Comparison of ENCODE assay signal across 7 cellular contexts in genomic region chr3:53790470-53790869, GRCh38. TPM values are rescaled to one million over a fixed set of nuclear protein-coding genes. Genes with fewer than 3 reads are reported as not detected.
"Had no signal": no experiment of that assay in that cellular context is flagged by ENCODE, and none has a peak within 500 bp of the region (broad histone marks: within the 10 kb centered on the region; RNA-seq: fewer than 3 reads in every experiment).

No MANE protein-coding gene starts in this region.

- H3K27ac Mint-ChIP-seq: IgD-negative memory B cell had no signal

- H3K36me3 Mint-ChIP-seq: IgD-negative memory B cell had no signal

- H3K27ac ChIP-seq: HL-60 had no signal

- H3K4me1 Mint-ChIP-seq: IgD-negative memory B cell had no signal

- H3K4me3 ChIP-seq: K562 had no signal

- H3K4me3 Mint-ChIP-seq: IgD-negative memory B cell had no signal

- H3K9me3 Mint-ChIP-seq: IgD-negative memory B cell had no signal

- DNase-seq: IMR-90, KBM-7 had no signal

- ATAC-seq: HepG2, K562 had no signal

RNA-seq across cellular contexts. Expression of gene CHDH, which starts 55.7 kb away (rescaled TPM):
- total RNA-seq: HT1080 had no signal

RNA-seq across cellular contexts. Expression of gene IL17RB, which starts 55.9 kb away (rescaled TPM):
- total RNA-seq: HT1080 had no signal
